2 cellular contexts compared by ENCODE assay signal in the genomic region with DNA sequence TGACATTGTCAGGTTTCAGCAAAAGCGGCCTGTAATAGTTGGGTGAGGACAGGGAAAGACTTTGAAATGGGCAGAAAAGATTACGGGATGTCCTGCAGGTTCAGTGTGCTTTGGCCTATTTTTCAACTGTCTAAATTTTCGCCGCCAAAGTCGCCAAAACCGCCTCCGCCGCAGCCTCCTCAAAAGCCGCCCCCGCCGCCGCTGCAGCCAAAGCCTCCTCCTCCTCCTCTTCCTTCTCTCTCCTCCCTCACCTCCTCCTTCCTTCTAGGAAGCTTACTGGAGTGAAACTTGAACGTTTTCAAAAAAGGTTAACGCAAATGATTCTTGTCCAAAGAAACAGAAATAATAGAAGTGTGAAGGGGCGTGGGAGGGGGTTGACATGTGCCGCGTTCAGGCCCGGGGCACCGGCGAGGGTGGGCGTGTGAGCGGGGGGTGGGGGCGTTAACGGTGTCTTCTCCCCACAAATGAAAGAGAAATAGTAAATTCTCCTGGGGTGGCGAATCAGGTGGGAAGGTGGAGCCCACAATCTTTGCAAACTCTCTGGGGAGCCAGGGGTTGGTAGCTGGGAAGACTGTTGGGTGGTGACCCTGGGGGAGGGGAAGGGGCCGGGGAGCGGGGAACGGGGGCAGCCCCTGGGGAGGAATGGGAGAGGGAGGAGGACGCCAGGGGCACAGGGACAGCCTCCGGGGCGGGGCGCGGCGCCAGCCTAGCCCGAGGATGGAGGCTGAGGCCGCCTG.
TF ChIP-seq lines count a peak whose summit lies in the region.

No MANE protein-coding gene starts in this region.

TF ChIP-seq in Ishikawa, 13 proteins besides CTCF, POLR2A, EP300 and RAD21:
- TF ChIP-seq EGR1 (IDR thresholded peaks at IDR 0.05): peak; percentile 83
- TF ChIP-seq ZBTB7A (IDR thresholded peaks at IDR 0.05; ENCODE audit: low read depth): 0 out of 2 replicates have a peak, but pooled peaks have one; percentile 37

TF ChIP-seq in GM12878, 131 proteins besides CTCF, POLR2A, EP300 and RAD21:
- peak; percentile 22; a peak in 3 of 4 replicates for TF ChIP-seq IKZF2 (IDR thresholded peaks at IDR 0.05)
- TF ChIP-seq BHLHE40 (IDR thresholded peaks at IDR 0.05; ENCODE audit: borderline replicate concordance in 1 of 2, low read depth in 2 of 2, low read length in 1 of 2): 0 out of 4 replicates have a peak, but pooled peaks of 1 of the 2 experiments have one; percentile 8
- TF ChIP-seq, protein P1, sequence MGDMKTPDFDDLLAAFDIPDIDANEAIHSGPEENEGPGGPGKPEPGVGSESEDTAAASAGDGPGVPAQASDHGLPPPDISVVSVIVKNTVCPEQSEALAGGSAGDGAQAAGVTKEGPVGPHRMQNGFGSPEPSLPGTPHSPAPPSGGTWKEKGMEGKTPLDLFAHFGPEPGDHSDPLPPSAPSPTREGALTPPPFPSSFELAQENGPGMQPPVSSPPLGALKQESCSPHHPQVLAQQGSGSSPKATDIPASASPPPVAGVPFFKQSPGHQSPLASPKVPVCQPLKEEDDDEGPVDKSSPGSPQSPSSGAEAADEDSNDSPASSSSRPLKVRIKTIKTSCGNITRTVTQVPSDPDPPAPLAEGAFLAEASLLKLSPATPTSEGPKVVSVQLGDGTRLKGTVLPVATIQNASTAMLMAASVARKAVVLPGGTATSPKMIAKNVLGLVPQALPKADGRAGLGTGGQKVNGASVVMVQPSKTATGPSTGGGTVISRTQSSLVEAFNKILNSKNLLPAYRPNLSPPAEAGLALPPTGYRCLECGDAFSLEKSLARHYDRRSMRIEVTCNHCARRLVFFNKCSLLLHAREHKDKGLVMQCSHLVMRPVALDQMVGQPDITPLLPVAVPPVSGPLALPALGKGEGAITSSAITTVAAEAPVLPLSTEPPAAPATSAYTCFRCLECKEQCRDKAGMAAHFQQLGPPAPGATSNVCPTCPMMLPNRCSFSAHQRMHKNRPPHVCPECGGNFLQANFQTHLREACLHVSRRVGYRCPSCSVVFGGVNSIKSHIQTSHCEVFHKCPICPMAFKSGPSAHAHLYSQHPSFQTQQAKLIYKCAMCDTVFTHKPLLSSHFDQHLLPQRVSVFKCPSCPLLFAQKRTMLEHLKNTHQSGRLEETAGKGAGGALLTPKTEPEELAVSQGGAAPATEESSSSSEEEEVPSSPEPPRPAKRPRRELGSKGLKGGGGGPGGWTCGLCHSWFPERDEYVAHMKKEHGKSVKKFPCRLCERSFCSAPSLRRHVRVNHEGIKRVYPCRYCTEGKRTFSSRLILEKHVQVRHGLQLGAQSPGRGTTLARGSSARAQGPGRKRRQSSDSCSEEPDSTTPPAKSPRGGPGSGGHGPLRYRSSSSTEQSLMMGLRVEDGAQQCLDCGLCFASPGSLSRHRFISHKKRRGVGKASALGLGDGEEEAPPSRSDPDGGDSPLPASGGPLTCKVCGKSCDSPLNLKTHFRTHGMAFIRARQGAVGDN (IDR thresholded peaks at IDR 0.05): peak; percentile 33; the same call in 1 of the 2 replicates
- TF ChIP-seq, protein P2, sequence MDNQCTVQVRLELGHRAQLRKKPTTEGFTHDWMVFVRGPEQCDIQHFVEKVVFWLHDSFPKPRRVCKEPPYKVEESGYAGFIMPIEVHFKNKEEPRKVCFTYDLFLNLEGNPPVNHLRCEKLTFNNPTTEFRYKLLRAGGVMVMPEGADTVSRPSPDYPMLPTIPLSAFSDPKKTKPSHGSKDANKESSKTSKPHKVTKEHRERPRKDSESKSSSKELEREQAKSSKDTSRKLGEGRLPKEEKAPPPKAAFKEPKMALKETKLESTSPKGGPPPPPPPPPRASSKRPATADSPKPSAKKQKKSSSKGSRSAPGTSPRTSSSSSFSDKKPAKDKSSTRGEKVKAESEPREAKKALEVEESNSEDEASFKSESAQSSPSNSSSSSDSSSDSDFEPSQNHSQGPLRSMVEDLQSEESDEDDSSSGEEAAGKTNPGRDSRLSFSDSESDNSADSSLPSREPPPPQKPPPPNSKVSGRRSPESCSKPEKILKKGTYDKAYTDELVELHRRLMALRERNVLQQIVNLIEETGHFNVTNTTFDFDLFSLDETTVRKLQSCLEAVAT (IDR thresholded peaks at IDR 0.05): peak; percentile 46
